Comparison of ENCODE assay signal across 23 cellular contexts in the genomic region with DNA sequence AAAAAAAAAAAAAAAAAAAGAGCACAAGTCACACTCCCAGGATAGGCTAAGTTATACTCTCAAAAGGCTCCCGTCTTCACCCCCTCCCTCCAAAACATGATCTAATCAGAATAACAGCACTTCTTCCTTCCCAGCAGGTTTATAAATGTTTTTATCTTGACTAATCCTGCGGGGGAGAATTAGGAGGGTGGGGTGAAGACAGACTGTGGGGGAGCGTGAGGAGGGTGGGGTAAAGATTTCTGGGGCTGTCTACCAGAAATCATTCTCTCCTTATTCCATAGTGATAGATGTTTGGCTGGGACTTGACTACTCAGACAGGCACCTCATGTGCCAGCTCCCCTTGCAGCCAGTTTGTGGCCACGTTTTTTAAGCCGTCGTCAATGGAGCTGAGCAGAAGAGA. TPM values are rescaled to one million over a fixed set of nuclear protein-coding genes. Genes with fewer than 3 reads are reported as not detected.
"Had no signal": no experiment of that assay in that cellular context is flagged by ENCODE, and none has a peak within 500 bp of the region (broad histone marks: within the 10 kb centered on the region; RNA-seq: fewer than 3 reads in every experiment).

No MANE protein-coding gene starts in this region.

- H3K27me3 ChIP-seq: esophagus squamous epithelium, right atrium auricular region, transverse colon had no signal

- FAIRE-seq: colon, kidney, small intestine had no signal

- DNase-seq: dermis blood vessel endothelial cell; esophagus squamous epithelium; foreskin fibroblast; glutamatergic neuron; immature natural killer cell; kidney; left colon; left ventricle myocardium superior; mesendoderm; naive B cell; nephron progenitor cell; posterior cingulate gyrus; small intestine; stimulated activated CD4-positive, alpha-beta T cell treated with anti-CD3 and anti-CD28 coated beads, Interleukin-12 subunit alpha, Interleukin-12 subunit beta, amount 100 ng/mL, for 4 hours; stimulated activated naive CD4-positive, alpha-beta T cell; stomach; transverse colon had no signal

- H3K27ac ChIP-seq: esophagus squamous epithelium, gastroesophageal sphincter, right atrium auricular region, stomach, thoracic aorta, transverse colon had no signal

- H3K9me3 ChIP-seq: esophagus squamous epithelium, gastroesophageal sphincter, right atrium auricular region, stomach, thoracic aorta, transverse colon had no signal

- H3K36me3 ChIP-seq: esophagus squamous epithelium, gastroesophageal sphincter, right atrium auricular region, stomach, thoracic aorta, transverse colon had no signal

- ATAC-seq: gastroesophageal sphincter, left colon had no signal

- H3K4me3 ChIP-seq: esophagus squamous epithelium, gastroesophageal sphincter, lung, right atrium auricular region, stomach, thoracic aorta, transverse colon had no signal

RNA-seq across cellular contexts. Expression of a gene that starts 17.0 kb away (rescaled TPM):
- total RNA-seq: osteocyte had no signal
